Comparison of ENCODE assay signal across 29 cellular contexts in the genomic region with DNA sequence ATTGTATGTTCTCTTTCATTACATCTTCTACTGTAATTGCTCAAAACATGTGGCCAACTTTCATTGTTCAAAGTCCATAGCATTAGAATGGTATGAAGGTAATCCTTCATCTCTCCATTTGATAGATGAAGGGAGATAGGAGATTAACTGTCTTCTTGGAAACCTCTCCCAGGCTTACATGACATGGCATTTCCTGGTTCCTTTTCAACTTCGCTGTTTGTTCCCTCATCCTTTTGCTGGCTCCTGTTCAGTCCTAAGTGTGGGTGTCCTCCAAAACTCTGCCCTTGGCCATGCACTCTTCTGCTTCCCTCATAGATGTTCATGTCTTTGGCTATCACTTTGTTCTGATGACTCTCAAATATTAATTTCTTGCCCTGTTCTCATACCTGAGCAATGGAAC.
"Had no signal": no experiment of that assay in that cellular context is flagged by ENCODE, and none has a peak within 500 bp of the region (broad histone marks: within the 10 kb centered on the region; RNA-seq: fewer than 3 reads in every experiment).

No MANE protein-coding gene starts in this region.

- H3K4me1 ChIP-seq: body of pancreas, colonic mucosa, esophagus squamous epithelium had no signal

- H3K9me3 ChIP-seq: adrenal gland, body of pancreas, colonic mucosa, esophagus squamous epithelium had no signal

- H3K4me3 ChIP-seq: adrenal gland, body of pancreas, colonic mucosa, esophagus squamous epithelium had no signal

- DNase-seq: activated B cell treated with CpG ODN at 0.5 μM for 24 hours; activated CD4-positive, alpha-beta memory T cell treated with anti-CD3 and anti-CD28 coated beads for 36 hours; activated CD4-positive, alpha-beta T cell treated with anti-CD3 and anti-CD28 coated beads, Interleukin-2, amount 10 ng/mL, durations not matched to agents 24 days and 14 days; activated CD8-positive, alpha-beta memory T cell treated with anti-CD3 and anti-CD28 coated beads, Interleukin-2, amount 10 ng/mL, durations not matched to agents 7 days and 5 days; activated CD8-positive, alpha-beta memory T cell treated with anti-CD3 and anti-CD28 coated beads, Interleukin-2, amount 50 U/mL, for 4 hours; activated CD8-positive, alpha-beta T cell treated with anti-CD3 and anti-CD28 coated beads, Interleukin-2, amount 10 ng/mL, durations not matched to agents 7 days and 5 days; activated effector memory CD4-positive, alpha-beta T cell treated with anti-CD3 and anti-CD28 coated beads, Interleukin-2, amount 50 U/mL, for 16 hours; activated naive CD4-positive, alpha-beta T cell treated with anti-CD3 and anti-CD28 coated beads for 36 hours; activated naive CD8-positive, alpha-beta T cell treated with anti-CD3 and anti-CD28 coated beads for 36 hours; activated naive CD8-positive, alpha-beta T cell treated with anti-CD3 and anti-CD28 coated beads, Interleukin-2, amount 50 U/mL, for 24 hours; activated T-cell treated with anti-CD3 and anti-CD28 coated beads, Interleukin-2, amount 50 U/mL, for 1 hour; activated T-cell treated with anti-CD3 and anti-CD28 coated beads, Interleukin-2, amount 50 U/mL, for 48 hours; amygdala; aorta; body of pancreas; central memory CD4-positive, alpha-beta T cell; cerebellar nuclear complex; colonic mucosa; effector CD8-positive, alpha-beta T cell; esophagus squamous epithelium; foreskin melanocyte; head of caudate nucleus; T-helper 2 cell had no signal

- FAIRE-seq: endometrium, endothelial cell of umbilical vein had no signal

- H3K36me3 ChIP-seq: adrenal gland, colonic mucosa, esophagus squamous epithelium had no signal

- ATAC-seq: activated CD4-positive, CD25-positive, alpha-beta regulatory T cell treated with anti-CD3 and anti-CD28 coated beads, Interleukin-2, amount 50 U/mL, for 24 hours; activated CD8-positive, alpha-beta memory T cell treated with anti-CD3 and anti-CD28 coated beads, Interleukin-2, amount 10 ng/mL, durations not matched to agents 7 days and 5 days; activated CD8-positive, alpha-beta T cell treated with anti-CD3 and anti-CD28 coated beads, Interleukin-2, amount 10 ng/mL, durations not matched to agents 7 days and 5 days; activated naive CD8-positive, alpha-beta T cell treated with anti-CD3 and anti-CD28 coated beads, Interleukin-2, amount 50 U/mL, for 24 hours; body of pancreas had no signal

- H3K27ac ChIP-seq: body of pancreas, colonic mucosa, epithelial cell of prostate, esophagus squamous epithelium, VCaP had no signal

- H3K27me3 ChIP-seq: adrenal gland, body of pancreas, colonic mucosa, esophagus squamous epithelium had no signal
